In genomic region chr15:60390931-60391501, GRCh38 we compare ENCODE assay signal across 8 cellular contexts. TPM values are rescaled to one million over a fixed set of nuclear protein-coding genes. Genes with fewer than 3 reads are reported as not detected.
DNase-seq lines count a peak whose midpoint lies in the region; ATAC-seq and TF ChIP-seq lines count a peak whose summit lies in the region.

No MANE protein-coding gene starts in this region.

- H3K36me3 ChIP-seq in KMS-11 (ENCODE audit: insufficient read depth) (no peaks in the 10 kb centered on the region; the same call in 1 of the 2 replicates), brain microvascular endothelial cell (replicated peaks) (peaks cover 75% of the 10 kb centered on the region), right lobe of liver (no peaks in the 10 kb centered on the region), vagina (peaks cover 0 to 6% of the 10 kb centered on the region in 2 donors)

- H3K4me1 ChIP-seq in KMS-11 (ENCODE audit: low read depth, poor library complexity, severe bottlenecking) (peaks cover 77% of the 10 kb centered on the region), right lobe of liver (peaks cover 0 to 68% (median 34%) of the 10 kb centered on the region in 4 donors), vagina (peaks cover 99% of the 10 kb centered on the region)

- peak overlapping the region; percentile 8; the same call in 1 of the 2 replicates for H3K4me2 ChIP-seq in KMS-11

- no peak overlapping the region for H3K4me3 ChIP-seq in KMS-11 (IDR thresholded peaks at IDR 0.05; ENCODE audit: insufficient read depth, low read depth, low read length)
- H3K4me3 ChIP-seq in brain microvascular endothelial cell (ENCODE audit: low read depth, low read length) = peak overlapping the region; percentile 30
- no peak overlapping the region for H3K4me3 ChIP-seq in right lobe of liver
- H3K4me3 ChIP-seq in vagina = peak overlapping the region; percentile 17 to 24

- H2AFZ ChIP-seq in KMS-11 (ENCODE audit: low read depth) = no peak overlapping the region

- intact Hi-C loops in right lobe of liver (cut with DNase I) = no loop called here
- intact Hi-C loops in vagina (cut with DNase I) = no loop called here

- H3K9me3 ChIP-seq in right lobe of liver (no peaks in the 10 kb centered on the region), vagina (no peaks in the 10 kb centered on the region)

- ATAC-seq in right lobe of liver (peak; percentile 19 to 59 (median 29)), GM21423 (IDR thresholded peaks at IDR 0.05; ENCODE audit: unreplicated experiment) (no peak), GM19324 (IDR thresholded peaks at IDR 0.05; ENCODE audit: low FRiP score, unreplicated experiment) (no peak), HG03097 (IDR thresholded peaks at IDR 0.05; ENCODE audit: low FRiP score, unreplicated experiment) (no peak)

- H3K27me3 ChIP-seq in KMS-11 (ENCODE audit: insufficient read depth, low read depth) = no peaks in the 10 kb centered on the region
- no peaks in the 10 kb centered on the region for H3K27me3 ChIP-seq in brain microvascular endothelial cell (replicated peaks)
- no peaks in the 10 kb centered on the region for H3K27me3 ChIP-seq in right lobe of liver
- H3K27me3 ChIP-seq in vagina = no peaks in the 10 kb centered on the region

- 39% methylated on average over 6 of the region's 6 CpGs for WGBS in right lobe of liver (ENCODE audit: insufficient coverage, low coverage, low lambda C conversion rate, missing lambda C conversion rate)

- peaks cover 96% of the 10 kb centered on the region for H3K79me2 ChIP-seq in KMS-11 (ENCODE audit: insufficient read depth, low read depth)

- in situ Hi-C loops in brain microvascular endothelial cell (cut with HindIII; ENCODE audit: low pct_ligation_motif_present, low sequenced_read_pairs) = no loop called here

- DNase-seq in AG09319 (ENCODE audit: extremely low read depth, low read depth) (peak; percentile 80), brain microvascular endothelial cell (peak; percentile 81), right lobe of liver (no peak), vagina (ENCODE audit: extremely low spot score in 2 of 2) (peak in 1 of 2 donors; percentile 91)

- no peak overlapping the region for H3K27ac ChIP-seq in KMS-11
- peak overlapping the region; percentile 99 for H3K27ac ChIP-seq in brain microvascular endothelial cell
- H3K27ac ChIP-seq in right lobe of liver = peak overlapping the region; percentile 43 to 84 (median 82)
- H3K27ac ChIP-seq in vagina = peak overlapping the region; percentile 62

- peak; percentile 29 for TF ChIP-seq CTCF in AG09319 (IDR thresholded peaks at IDR 0.05; ENCODE audit: low read depth, low read length)
- no peak for TF ChIP-seq CTCF in KMS-11 (conservative IDR thresholded peaks at IDR 0.05; ENCODE audit: low read depth, low read length)
- peak; percentile 36 for TF ChIP-seq CTCF in brain microvascular endothelial cell (IDR thresholded peaks at IDR 0.05; ENCODE audit: low read depth, low read length, missing control alignments)
- no peak for TF ChIP-seq CTCF in right lobe of liver (IDR thresholded peaks at IDR 0.05)
- no peak for TF ChIP-seq CTCF in vagina (IDR thresholded peaks at IDR 0.05)

- no peak overlapping the region for H3K9ac ChIP-seq in KMS-11

- TF ChIP-seq POLR2A in right lobe of liver (IDR thresholded peaks at IDR 0.05) (no peak), vagina (IDR thresholded peaks at IDR 0.05) (no peak)

- peaks cover 12% of the 10 kb centered on the region for H4K20me1 ChIP-seq in KMS-11 (ENCODE audit: insufficient read depth)

RNA-seq across cellular contexts. Expression of gene ANXA2, which starts 6.8 kb away (rescaled TPM):
- total RNA-seq in right lobe of liver (100 to 1,000 TPM in 3 of 6 experiments, 10 to 100 TPM in 3; 62.2 to 419 (median 178) TPM), vagina (1,230 TPM)

Comparison
In these comparisons a context has a peak if more than half of its experiments do, and no peak if none do; other contexts are left out.
1. DNase-seq: peak in AG09319 (single experiment) and brain microvascular endothelial cell (single experiment); none in right lobe of liver (0 of 3).
2. CTCF ChIP-seq: peak in AG09319 (single experiment) and brain microvascular endothelial cell (single experiment); none in KMS-11 (single experiment), right lobe of liver (0 of 4) and vagina (0 of 3).
3. H3K4me3 ChIP-seq: peak in brain microvascular endothelial cell (single experiment) and vagina (2 of 2); none in KMS-11 (single experiment) and right lobe of liver (0 of 3).
4. ATAC-seq: peak in right lobe of liver (4 of 4); none in GM21423 (single experiment), GM19324 (single experiment) and HG03097 (single experiment).